13 cellular contexts compared by ENCODE assay signal in the genomic region with DNA sequence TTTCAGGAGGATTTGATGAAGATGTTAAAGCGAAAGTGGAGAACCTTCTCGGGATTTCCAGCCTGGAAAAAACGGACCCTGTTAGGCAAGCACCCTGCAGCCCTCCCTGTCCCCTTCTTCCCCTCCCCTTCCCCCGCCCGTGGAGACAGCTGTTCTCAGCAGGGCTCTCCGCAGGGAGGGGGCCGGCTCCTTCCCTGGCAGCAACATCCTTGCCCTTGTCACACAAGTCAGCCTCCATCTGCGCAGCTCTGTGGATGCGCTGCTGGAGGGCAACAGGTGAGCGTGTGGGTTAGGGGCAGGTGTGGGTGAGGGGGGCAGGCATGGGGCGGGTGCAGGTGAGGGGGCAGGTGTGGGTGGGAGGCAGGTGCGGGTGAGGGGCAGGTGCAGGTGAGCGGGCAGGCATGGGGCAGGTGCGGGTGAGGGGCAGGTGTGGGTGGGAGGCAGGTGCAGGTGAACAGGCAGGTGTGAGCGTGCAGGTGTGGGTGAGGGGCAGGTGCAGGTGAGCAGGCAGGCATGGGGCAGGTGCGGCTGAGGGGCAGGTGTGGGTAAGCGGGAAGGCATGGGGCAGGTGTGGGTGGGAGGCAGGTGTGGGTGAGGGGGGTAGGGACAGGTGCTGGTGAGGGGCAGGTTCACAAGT. TPM values are rescaled to one million over a fixed set of nuclear protein-coding genes. Genes with fewer than 3 reads are reported as not detected.
DNase-seq lines count a peak whose midpoint lies in the region; ATAC-seq and TF ChIP-seq lines count a peak whose summit lies in the region.
"Had no signal": no experiment of that assay in that cellular context is flagged by ENCODE, and none has a peak within 500 bp of the region (broad histone marks: within the 10 kb centered on the region; RNA-seq: fewer than 3 reads in every experiment).

No MANE protein-coding gene starts in this region.

- no TSS peak for BruUV-seq in A673 (replicated peaks; lab: Mats Ljungman, UMichigan)

- TF ChIP-seq CTCF in A673 (conservative IDR thresholded peaks at IDR 0.05; ENCODE audit: low read depth, low read length) (no peak), DOHH2 (IDR thresholded peaks at IDR 0.05; ENCODE audit: low read depth, low read length, poor library complexity, severe bottlenecking) (no peak), RWPE1 (conservative IDR thresholded peaks at IDR 0.05; ENCODE audit: low read depth) (no peak), GM10248 (IDR thresholded peaks at IDR 0.05; ENCODE audit: control extremely low read depth, extremely low read depth, low read depth, missing control alignments) (no peak), coronary artery (IDR thresholded peaks at IDR 0.05) (no peak)

- H3K27me3 ChIP-seq in A673 (replicated peaks; ENCODE audit: insufficient read depth, low read depth, low read length, poor library complexity), result no peaks in the 10 kb centered on the region
- no peaks in the 10 kb centered on the region for H3K27me3 ChIP-seq in DOHH2 (ENCODE audit: control insufficient read depth, low read length)
- H3K27me3 ChIP-seq: adrenal gland, esophagus squamous epithelium had no signal

- H3K27ac ChIP-seq in A673 (ENCODE audit: low read depth, low read length, poor library complexity, severe bottlenecking), result no peak overlapping the region
- peak overlapping the region; percentile 10; the same call in 1 of the 2 replicates for H3K27ac ChIP-seq in DOHH2 (ENCODE audit: low read depth, low read length)
- H3K27ac ChIP-seq in RWPE1, result peak overlapping the region; percentile 61
- H3K27ac ChIP-seq in coronary artery, result peak overlapping the region in 1 of 2 donors; percentile 43

- intact Hi-C loops in A673 (cut with micrococcal nuclease; ENCODE audit: unreplicated experiment), result no loop called here

- no peaks in the 10 kb centered on the region for H3K9me3 ChIP-seq in A673 (ENCODE audit: low read depth, low read length, poor library complexity, severe bottlenecking)
- H3K9me3 ChIP-seq in DOHH2 (ENCODE audit: control insufficient read depth, insufficient read depth, low read length), result peaks cover 3% of the 10 kb centered on the region; the same call in 1 of the 2 replicates
- H3K9me3 ChIP-seq: adrenal gland, esophagus squamous epithelium, HAP-1 had no signal

- peaks cover 10% of the 10 kb centered on the region for H3K36me3 ChIP-seq in A673 (ENCODE audit: insufficient read depth, low read length, poor library complexity, severe bottlenecking)
- peaks cover 49% of the 10 kb centered on the region for H3K36me3 ChIP-seq in DOHH2 (ENCODE audit: control insufficient read depth, low read length)

- ATAC-seq in HG03442 (IDR thresholded peaks at IDR 0.05; ENCODE audit: unreplicated experiment), result no peak

- H3K4me1 ChIP-seq in A673 (ENCODE audit: insufficient read depth, low read length, poor library complexity, severe bottlenecking), result peaks cover 10% of the 10 kb centered on the region
- peaks cover 22% of the 10 kb centered on the region for H3K4me1 ChIP-seq in DOHH2 (ENCODE audit: control insufficient read depth, low read length)
- H3K4me1 ChIP-seq: HAP-1 had no signal

- peaks cover 4% of the 10 kb centered on the region for H3K79me2 ChIP-seq in DOHH2 (ENCODE audit: control insufficient read depth, low read length)

- H3K4me2 ChIP-seq in DOHH2 (ENCODE audit: low read length), result no peak overlapping the region

- no peaks in the 10 kb centered on the region for H3K9me2 ChIP-seq in DOHH2 (replicated peaks; ENCODE audit: control insufficient read depth, low read length)

- DNase-seq in A673 (ENCODE audit: low spot score) (peak; percentile 79), RWPE1 (ENCODE audit: low spot score) (no peak), medulla oblongata (ENCODE audit: extremely low spot score) (peak; percentile 26), GM10248 (ENCODE audit: extremely low spot score) (no peak), hippocampal formation (lab: John Stamatoyannopoulos, UW) (no peak), coronary artery (ENCODE audit: low spot score) (no peak)
- DNase-seq: activated CD4-positive, CD25-positive, alpha-beta regulatory T cell; esophagus squamous epithelium; kidney glomerular epithelial cell had no signal

- CTCF ChIA-PET in A673 (lab: Charles Lee), result no interaction called here
- CTCF ChIA-PET in RWPE1 (lab: Yijun Ruan, JAX), result no interaction called here
- CTCF ChIA-PET in GM10248 (lab: Yijun Ruan, JAX), result interaction anchor here (1.0 kb wide), 1 partner anchor 24 kb away, joined by 3 read pairs; no protein-coding TSS in a partner anchor

- H3K4me3 ChIP-seq in A673 (ENCODE audit: low read depth, low read length, poor library complexity, severe bottlenecking), result no peak overlapping the region
- no peak overlapping the region for H3K4me3 ChIP-seq in DOHH2 (ENCODE audit: low read length)
- no peak overlapping the region for H3K4me3 ChIP-seq in coronary artery
- H3K4me3 ChIP-seq: adrenal gland, HAP-1 had no signal

- H3F3A ChIP-seq in DOHH2 (ENCODE audit: control insufficient read depth, insufficient read depth), result peaks cover 5% of the 10 kb centered on the region; the same call in 1 of the 2 replicates

- POLR2A ChIA-PET in A673 (lab: Charles Lee; ENCODE audit: low non-redundant PET), result no interaction called here
- POLR2A ChIA-PET in RWPE1 (lab: Yijun Ruan, JAX; ENCODE audit: low non-redundant PET), result no interaction called here
- POLR2A ChIA-PET in GM10248 (lab: Yijun Ruan, JAX), result no interaction called here

- no peaks in the 10 kb centered on the region for H4K20me1 ChIP-seq in DOHH2 (ENCODE audit: control insufficient read depth, insufficient read depth, low read depth, low read length)

RNA-seq across cellular contexts. Expression of a gene that starts 9.4 kb away (rescaled TPM):
- 72.8 and 91.1 TPM in 2 replicates for total RNA-seq in A673 (2021)

RNA-seq across cellular contexts. Expression of a gene that starts 17.4 kb away (rescaled TPM):
- total RNA-seq in A673 (2021), result 74.1 and 75.7 TPM in 2 replicates

RNA-seq across cellular contexts. Expression of a gene that starts 22.7 kb away (rescaled TPM):
- 25.0 and 30.9 TPM in 2 replicates for total RNA-seq in A673 (2021)

RNA-seq across cellular contexts. Expression of a gene that starts 23.0 kb away (rescaled TPM):
- 20.1 and 24.0 TPM in 2 replicates for total RNA-seq in A673 (2021)

Comparison
In these comparisons a context has a peak if more than half of its experiments do, and no peak if none do; other contexts are left out.
1. DNase-seq: peak in A673 (single experiment) and medulla oblongata (single experiment); none in RWPE1 (single experiment), GM10248 (single experiment), hippocampal formation (0 of 2) and coronary artery (single experiment).